14 cellular contexts compared by ENCODE assay signal in the genomic region with DNA sequence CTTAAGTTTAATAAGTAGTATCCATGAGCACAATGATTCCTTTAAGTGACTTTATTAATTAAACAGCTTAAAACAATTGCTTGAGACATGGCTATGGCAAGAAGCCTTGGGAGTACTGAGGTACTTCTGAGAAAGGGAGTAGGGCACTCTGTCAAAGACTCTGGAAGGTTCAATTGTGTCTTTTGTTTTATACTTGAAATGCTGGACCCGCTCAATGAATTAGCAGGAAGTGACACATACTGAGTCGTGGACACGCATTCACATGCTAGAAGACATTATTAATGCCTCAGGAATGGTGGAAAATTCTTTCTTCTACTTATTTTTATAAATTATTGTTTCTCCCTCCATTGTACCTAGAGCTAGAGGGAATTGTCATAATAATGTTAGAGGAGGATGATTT.
DNase-seq lines count a peak whose midpoint lies in the region; ATAC-seq and TF ChIP-seq lines count a peak whose summit lies in the region.
"Had no signal": no experiment of that assay in that cellular context is flagged by ENCODE, and none has a peak within 500 bp of the region (broad histone marks: within the 10 kb centered on the region; RNA-seq: fewer than 3 reads in every experiment).

No MANE protein-coding gene starts in this region.

- H3K4me3 ChIP-seq in cardiac fibroblast (replicated peaks in 1 of 2; ENCODE audit: low read depth in 2 of 2, low read length in 2 of 2), result no peak overlapping the region
- H3K4me3 ChIP-seq in kidney epithelial cell (ENCODE audit: low read depth, low read length), result no peak overlapping the region
- no peak overlapping the region for H3K4me3 ChIP-seq in PC-9

- no peak overlapping the region for H3K4me3 Mint-ChIP-seq in stimulated activated memory B cell treated with anti-CD40 and anti-IgM and Interleukin-4, amounts not matched to agents 10 μg/mL and 1 μg/mL and 100 μg/mL, for 72 hours
- H3K4me3 Mint-ChIP-seq: activated T-cell treated with anti-CD3 and anti-CD28 coated beads, Interleukin-2, amount 50 U/mL, for 4 hours had no signal

- H3K79me2 ChIP-seq in PC-9 (ENCODE audit: low read depth), result no peaks in the 10 kb centered on the region

- peaks cover 5% of the 10 kb centered on the region for H3K4me1 Mint-ChIP-seq in stimulated activated memory B cell treated with anti-CD40 and anti-IgM and Interleukin-4, amounts not matched to agents 10 μg/mL and 1 μg/mL and 100 μg/mL, for 72 hours

- peak; percentile 64; the same call in 1 of the 2 replicates for TF ChIP-seq EP300 in Ishikawa (IDR thresholded peaks at IDR 0.05; ENCODE audit: borderline replicate concordance)

- CTCF ChIA-PET in PC-9 (lab: Charles Lee), result no interaction called here

- H3K9me2 ChIP-seq in PC-9 (ENCODE audit: insufficient read depth), result no peaks in the 10 kb centered on the region

- ATAC-seq in stimulated activated memory B cell treated with anti-CD40 and anti-IgM and Interleukin-4, amounts not matched to agents 10 μg/mL and 1 μg/mL and 100 μg/mL, for 72 hours, result no peak
- no peak for ATAC-seq in HG03342 (IDR thresholded peaks at IDR 0.05; ENCODE audit: unreplicated experiment)
- ATAC-seq: activated T-cell treated with anti-CD3 and anti-CD28 coated beads, Interleukin-2, amount 50 U/mL, for 4 hours had no signal

- peaks cover 6% of the 10 kb centered on the region for H3K9me3 Mint-ChIP-seq in stimulated activated memory B cell treated with anti-CD40 and anti-IgM and Interleukin-4, amounts not matched to agents 10 μg/mL and 1 μg/mL and 100 μg/mL, for 72 hours

- no peak overlapping the region for H3K27ac ChIP-seq in PC-9
- H3K27ac ChIP-seq: C4-2B had no signal

- no peak overlapping the region for H3K4me2 ChIP-seq in PC-9

- intact Hi-C loops in PC-9 (cut with micrococcal nuclease; ENCODE audit: unreplicated experiment), result no loop called here

- no peak overlapping the region for H3K27ac Mint-ChIP-seq in stimulated activated memory B cell treated with anti-CD40 and anti-IgM and Interleukin-4, amounts not matched to agents 10 μg/mL and 1 μg/mL and 100 μg/mL, for 72 hours

- TF ChIP-seq CTCF in cardiac fibroblast (IDR thresholded peaks at IDR 0.05; ENCODE audit: low read depth, low read length) (no peak), kidney epithelial cell (IDR thresholded peaks at IDR 0.05; ENCODE audit: insufficient read depth, low read length, poor library complexity, severe bottlenecking) (no peak), PC-9 (conservative IDR thresholded peaks at IDR 0.05) (no peak)

- no peaks in the 10 kb centered on the region for H3K36me3 ChIP-seq in kidney epithelial cell (ENCODE audit: control insufficient read depth, insufficient read depth, low read length)
- no peaks in the 10 kb centered on the region for H3K36me3 ChIP-seq in PC-9 (ENCODE audit: low read depth)

- no peaks in the 10 kb centered on the region for H3K27me3 ChIP-seq in kidney epithelial cell (ENCODE audit: control insufficient read depth, insufficient read depth, low read length)
- no peaks in the 10 kb centered on the region for H3K27me3 ChIP-seq in PC-9 (ENCODE audit: insufficient read depth, low read depth)

- H3K4me1 ChIP-seq in PC-9 (replicated peaks; ENCODE audit: insufficient read depth), result no peaks in the 10 kb centered on the region

- H2AFZ ChIP-seq in PC-9, result no peak overlapping the region

- TF ChIP-seq RAD21 in Ishikawa (IDR thresholded peaks at IDR 0.05; ENCODE audit: low read depth), result no peak

- DNase-seq in AG08396 (ENCODE audit: low spot score), result peak; percentile 82
- peak; percentile 77 to 97 for DNase-seq in cardiac fibroblast (ENCODE audit: low read depth in 2 of 2)
- peak; percentile 73 for DNase-seq in kidney epithelial cell (ENCODE audit: low read depth)
- DNase-seq in PC-9, result no peak
- DNase-seq in activated T-cell treated with anti-CD3 and anti-CD28 coated beads, Interleukin-2, amount 50 U/mL, for 48 hours, result no peak
- DNase-seq: activated T-cell treated with anti-CD3 and anti-CD28 coated beads, Interleukin-2, amount 50 U/mL, for 4 hours; cerebellar nuclear complex; NCI-H1436; OCI-M1; stimulated activated CD4-positive, alpha-beta T cell treated with anti-CD3 and anti-CD28 coated beads, Interleukin-12 subunit alpha, Interleukin-12 subunit beta, amount 100 ng/mL, for 4 hours had no signal

- BruUV-seq in PC-9 (replicated peaks; lab: Mats Ljungman, UMichigan), result no TSS peak

- H4K20me1 ChIP-seq in PC-9 (ENCODE audit: insufficient read depth), result no peaks in the 10 kb centered on the region

- peaks cover 11% of the 10 kb centered on the region for H3K9me3 ChIP-seq in PC-9 (ENCODE audit: insufficient read depth, low read depth)

- H3F3A ChIP-seq in PC-9 (ENCODE audit: insufficient read depth, low read depth), result no peaks in the 10 kb centered on the region

- H3K36me3 Mint-ChIP-seq in stimulated activated memory B cell treated with anti-CD40 and anti-IgM and Interleukin-4, amounts not matched to agents 10 μg/mL and 1 μg/mL and 100 μg/mL, for 72 hours, result no peaks in the 10 kb centered on the region

- H3K27me3 Mint-ChIP-seq in stimulated activated memory B cell treated with anti-CD40 and anti-IgM and Interleukin-4, amounts not matched to agents 10 μg/mL and 1 μg/mL and 100 μg/mL, for 72 hours, result no peaks in the 10 kb centered on the region

- POLR2A ChIA-PET in PC-9 (lab: Charles Lee; ENCODE audit: unreplicated experiment), result no interaction called here

TF ChIP-seq in Ishikawa, 13 proteins besides CTCF, POLR2A, EP300 and RAD21:
- TF ChIP-seq FOXM1 (IDR thresholded peaks at IDR 0.05; ENCODE audit: borderline replicate concordance, low read depth) (no peak), TEAD4 (IDR thresholded peaks at IDR 0.05) (no peak), CREB1 (IDR thresholded peaks at IDR 0.05; ENCODE audit: low read depth) (no peak), NFIC (IDR thresholded peaks at IDR 0.05) (no peak), EGR1 (IDR thresholded peaks at IDR 0.05) (no peak), YY1 (IDR thresholded peaks at IDR 0.05; ENCODE audit: low read depth) (no peak), TAF1 (IDR thresholded peaks at IDR 0.05; ENCODE audit: low read depth) (no peak)
- TF ChIP-seq, protein P1, sequence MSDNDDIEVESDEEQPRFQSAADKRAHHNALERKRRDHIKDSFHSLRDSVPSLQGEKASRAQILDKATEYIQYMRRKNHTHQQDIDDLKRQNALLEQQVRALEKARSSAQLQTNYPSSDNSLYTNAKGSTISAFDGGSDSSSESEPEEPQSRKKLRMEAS (IDR thresholded peaks at IDR 0.05), result no peak
- TF ChIP-seq, protein P2, sequence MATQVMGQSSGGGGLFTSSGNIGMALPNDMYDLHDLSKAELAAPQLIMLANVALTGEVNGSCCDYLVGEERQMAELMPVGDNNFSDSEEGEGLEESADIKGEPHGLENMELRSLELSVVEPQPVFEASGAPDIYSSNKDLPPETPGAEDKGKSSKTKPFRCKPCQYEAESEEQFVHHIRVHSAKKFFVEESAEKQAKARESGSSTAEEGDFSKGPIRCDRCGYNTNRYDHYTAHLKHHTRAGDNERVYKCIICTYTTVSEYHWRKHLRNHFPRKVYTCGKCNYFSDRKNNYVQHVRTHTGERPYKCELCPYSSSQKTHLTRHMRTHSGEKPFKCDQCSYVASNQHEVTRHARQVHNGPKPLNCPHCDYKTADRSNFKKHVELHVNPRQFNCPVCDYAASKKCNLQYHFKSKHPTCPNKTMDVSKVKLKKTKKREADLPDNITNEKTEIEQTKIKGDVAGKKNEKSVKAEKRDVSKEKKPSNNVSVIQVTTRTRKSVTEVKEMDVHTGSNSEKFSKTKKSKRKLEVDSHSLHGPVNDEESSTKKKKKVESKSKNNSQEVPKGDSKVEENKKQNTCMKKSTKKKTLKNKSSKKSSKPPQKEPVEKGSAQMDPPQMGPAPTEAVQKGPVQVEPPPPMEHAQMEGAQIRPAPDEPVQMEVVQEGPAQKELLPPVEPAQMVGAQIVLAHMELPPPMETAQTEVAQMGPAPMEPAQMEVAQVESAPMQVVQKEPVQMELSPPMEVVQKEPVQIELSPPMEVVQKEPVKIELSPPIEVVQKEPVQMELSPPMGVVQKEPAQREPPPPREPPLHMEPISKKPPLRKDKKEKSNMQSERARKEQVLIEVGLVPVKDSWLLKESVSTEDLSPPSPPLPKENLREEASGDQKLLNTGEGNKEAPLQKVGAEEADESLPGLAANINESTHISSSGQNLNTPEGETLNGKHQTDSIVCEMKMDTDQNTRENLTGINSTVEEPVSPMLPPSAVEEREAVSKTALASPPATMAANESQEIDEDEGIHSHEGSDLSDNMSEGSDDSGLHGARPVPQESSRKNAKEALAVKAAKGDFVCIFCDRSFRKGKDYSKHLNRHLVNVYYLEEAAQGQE (IDR thresholded peaks at IDR 0.05; ENCODE audit: low read depth), result no peak
TF ChIP-seq in Ishikawa: peak in this region for 0.

Comparison
In these comparisons a context has a peak if more than half of its experiments do, and no peak if none do; other contexts are left out.
1. DNase-seq: peak in AG08396 (single experiment), cardiac fibroblast (2 of 2) and kidney epithelial cell (single experiment); none in PC-9 (0 of 2) and activated T-cell treated with anti-CD3 and anti-CD28 coated beads, Interleukin-2, amount 50 U/mL, for 48 hours (0 of 2).